Comparison of ENCODE assay signal across 10 cellular contexts in the genomic region with DNA sequence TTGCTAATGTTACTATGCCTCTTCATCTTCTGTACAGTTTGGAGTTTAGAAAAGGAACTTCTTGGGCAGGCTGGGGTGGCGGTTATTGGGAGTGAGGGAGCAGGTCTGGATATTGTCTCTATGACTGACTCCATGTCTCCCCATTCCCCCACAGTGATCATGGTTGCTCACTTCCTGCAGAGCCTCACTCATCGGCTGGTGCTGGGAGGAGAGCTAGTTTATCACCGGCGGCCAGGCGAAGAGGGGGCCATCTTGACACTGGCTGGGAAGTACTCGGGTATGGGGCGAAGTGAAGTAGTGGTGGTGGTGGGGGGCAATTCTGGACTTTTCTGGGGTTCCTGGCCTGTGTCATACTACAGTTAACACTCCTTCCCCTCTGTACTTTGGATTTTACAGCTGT. TPM values are rescaled to one million over a fixed set of nuclear protein-coding genes. Genes with fewer than 3 reads are reported as not detected.
DNase-seq lines count a peak whose midpoint lies in the region; ATAC-seq, FAIRE-seq and TF ChIP-seq lines count a peak whose summit lies in the region.
"Had no signal": no experiment of that assay in that cellular context is flagged by ENCODE, and none has a peak within 500 bp of the region (broad histone marks: within the 10 kb centered on the region; RNA-seq: fewer than 3 reads in every experiment).

No MANE protein-coding gene starts in this region.

- no peak overlapping the region for H3K27ac ChIP-seq in keratinocyte (ENCODE audit: control insufficient read depth, insufficient read depth, low read length)

- H3K79me2 ChIP-seq in keratinocyte (ENCODE audit: control insufficient read depth, insufficient read depth, low read length) = peaks cover 13% of the 10 kb centered on the region

- H3K9me1 ChIP-seq in keratinocyte (ENCODE audit: control insufficient read depth, extremely low read depth, insufficient read depth, low read length) = no peaks in the 10 kb centered on the region

- H3K27me3 Mint-ChIP-seq in stimulated activated naive CD8-positive, alpha-beta T cell treated with anti-CD3 and anti-CD28 coated beads, Interleukin-15, Interleukin-2, amounts not matched to agents 100 ng/mL and 50 ng/mL, for 24 hours = no peaks in the 10 kb centered on the region
- no peaks in the 10 kb centered on the region for H3K27me3 Mint-ChIP-seq in activated CD8-positive, alpha-beta T cell treated with anti-CD3 and anti-CD28 coated beads, Interleukin-2, amount 10 ng/mL, durations not matched to agents 7 days and 5 days (ENCODE audit: low read depth)

- no peak for DNase-seq in stimulated activated naive CD8-positive, alpha-beta T cell treated with anti-CD3 and anti-CD28 coated beads, Interleukin-15, Interleukin-2, amounts not matched to agents 100 U/mL and 50 U/mL, for 24 hours
- no peak for DNase-seq in activated CD8-positive, alpha-beta T cell treated with anti-CD3 and anti-CD28 coated beads, Interleukin-2, amount 10 ng/mL, durations not matched to agents 7 days and 5 days
- no peak for DNase-seq in keratinocyte (ENCODE audit: low read depth, low spot score)
- no peak for DNase-seq in GDM1 (lab: John Stamatoyannopoulos, UW)
- no peak for DNase-seq in NCI-H1436 (lab: John Stamatoyannopoulos, UW)

- CTCF ChIA-PET in activated CD8-positive, alpha-beta T cell treated with anti-CD3 and anti-CD28 coated beads, Interleukin-2, amount 10 ng/mL, durations not matched to agents 7 days and 5 days (lab: Charles Lee) = interaction anchor here (1.1 to 17.9 kb wide), 15 partner anchors 9 to 161 kb away, joined by 3 to 331 read pairs (median 6); a partner anchor contains a TSS

- no peaks in the 10 kb centered on the region for H4K20me1 ChIP-seq in keratinocyte (ENCODE audit: control insufficient read depth, extremely low read depth, insufficient read depth, low read length)

- H3K4me3 Mint-ChIP-seq in stimulated activated naive CD8-positive, alpha-beta T cell treated with anti-CD3 and anti-CD28 coated beads, Interleukin-15, Interleukin-2, amounts not matched to agents 100 ng/mL and 50 ng/mL, for 24 hours = peak overlapping the region; percentile 97
- peak overlapping the region; percentile 95 for H3K4me3 Mint-ChIP-seq in activated CD8-positive, alpha-beta T cell treated with anti-CD3 and anti-CD28 coated beads, Interleukin-2, amount 10 ng/mL, durations not matched to agents 7 days and 5 days

- H3K4me2 ChIP-seq in keratinocyte (ENCODE audit: control insufficient read depth, extremely low read depth, insufficient read depth, low read depth, low read length) = peak overlapping the region; percentile 97

- H3K9me3 Mint-ChIP-seq in stimulated activated naive CD8-positive, alpha-beta T cell treated with anti-CD3 and anti-CD28 coated beads, Interleukin-15, Interleukin-2, amounts not matched to agents 100 ng/mL and 50 ng/mL, for 24 hours = no peaks in the 10 kb centered on the region
- H3K9me3 Mint-ChIP-seq in activated CD8-positive, alpha-beta T cell treated with anti-CD3 and anti-CD28 coated beads, Interleukin-2, amount 10 ng/mL, durations not matched to agents 7 days and 5 days (ENCODE audit: insufficient read depth) = no peaks in the 10 kb centered on the region

- dilution Hi-C loops in keratinocyte (cut with MboI; ENCODE audit: extremely low pct_ligation_motif_present, low sequenced_read_pairs) = no loop called here

- H3K9ac ChIP-seq in keratinocyte (ENCODE audit: control insufficient read depth, extremely low read depth, insufficient read depth, low read length) = no peak overlapping the region

- no peak for TF ChIP-seq CTCF in keratinocyte (optimal IDR thresholded peaks at IDR 0.05 in 1 of 3, IDR thresholded peaks at IDR 0.05 in 1 of 3, conservative IDR thresholded peaks at IDR 0.05 in 1 of 3; ENCODE audit: extremely low read depth in 1 of 3, insufficient read depth in 2 of 3, low read length in 3 of 3)

- FAIRE-seq in keratinocyte (lab: Jason Lieb, UNC) = no peak

- no peak overlapping the region for H2AFZ ChIP-seq in keratinocyte (ENCODE audit: control insufficient read depth, low read length)

- ATAC-seq in stimulated activated naive CD8-positive, alpha-beta T cell treated with anti-CD3 and anti-CD28 coated beads, Interleukin-15, Interleukin-2, amounts not matched to agents 100 U/mL and 50 U/mL, for 24 hours = no peak
- no peak for ATAC-seq in activated CD8-positive, alpha-beta T cell treated with anti-CD3 and anti-CD28 coated beads, Interleukin-2, amount 10 ng/mL, durations not matched to agents 7 days and 5 days
- ATAC-seq in HG03520 (IDR thresholded peaks at IDR 0.05; ENCODE audit: unreplicated experiment) = no peak
- no peak for ATAC-seq in HG03196 (IDR thresholded peaks at IDR 0.05; ENCODE audit: unreplicated experiment)

- POLR2A ChIA-PET in activated CD8-positive, alpha-beta T cell treated with anti-CD3 and anti-CD28 coated beads, Interleukin-2, amount 10 ng/mL, durations not matched to agents 7 days and 5 days (lab: Charles Lee) = no interaction called here

- no peak overlapping the region for H3K27ac Mint-ChIP-seq in stimulated activated naive CD8-positive, alpha-beta T cell treated with anti-CD3 and anti-CD28 coated beads, Interleukin-15, Interleukin-2, amounts not matched to agents 100 ng/mL and 50 ng/mL, for 24 hours
- H3K27ac Mint-ChIP-seq in activated CD8-positive, alpha-beta T cell treated with anti-CD3 and anti-CD28 coated beads, Interleukin-2, amount 10 ng/mL, durations not matched to agents 7 days and 5 days = peak overlapping the region; percentile 99

- peaks cover 19% of the 10 kb centered on the region for H3K4me1 ChIP-seq in keratinocyte (ENCODE audit: control insufficient read depth, extremely low read depth, insufficient read depth, low read length)

- H3K4me1 Mint-ChIP-seq in stimulated activated naive CD8-positive, alpha-beta T cell treated with anti-CD3 and anti-CD28 coated beads, Interleukin-15, Interleukin-2, amounts not matched to agents 100 ng/mL and 50 ng/mL, for 24 hours (ENCODE audit: low read depth) = peaks cover 26% of the 10 kb centered on the region
- peaks cover 45% of the 10 kb centered on the region for H3K4me1 Mint-ChIP-seq in activated CD8-positive, alpha-beta T cell treated with anti-CD3 and anti-CD28 coated beads, Interleukin-2, amount 10 ng/mL, durations not matched to agents 7 days and 5 days (ENCODE audit: low read depth)

- H3K36me3 ChIP-seq in keratinocyte (ENCODE audit: control insufficient read depth in 2 of 2, extremely low read depth in 1 of 2, insufficient read depth in 2 of 2, low read length in 2 of 2) = peaks cover 12 to 17% of the 10 kb centered on the region in 2 experiments

- H3K9me3 ChIP-seq in keratinocyte (ENCODE audit: control insufficient read depth, low read depth, low read length) = no peaks in the 10 kb centered on the region

- peak overlapping the region in 1 of 3 experiments; percentile 88 for H3K4me3 ChIP-seq in keratinocyte (ENCODE audit: control insufficient read depth in 2 of 3, extremely low read depth in 1 of 3, insufficient read depth in 2 of 3, low read depth in 1 of 3, low read length in 3 of 3)

- peaks cover 15% of the 10 kb centered on the region for H3K36me3 Mint-ChIP-seq in stimulated activated naive CD8-positive, alpha-beta T cell treated with anti-CD3 and anti-CD28 coated beads, Interleukin-15, Interleukin-2, amounts not matched to agents 100 ng/mL and 50 ng/mL, for 24 hours (ENCODE audit: low read depth)
- H3K36me3 Mint-ChIP-seq in activated CD8-positive, alpha-beta T cell treated with anti-CD3 and anti-CD28 coated beads, Interleukin-2, amount 10 ng/mL, durations not matched to agents 7 days and 5 days (ENCODE audit: low read depth) = peaks cover 30% of the 10 kb centered on the region

- no peaks in the 10 kb centered on the region for H3K27me3 ChIP-seq in keratinocyte (ENCODE audit: control insufficient read depth, extremely low read depth, insufficient read depth, low read length)

RNA-seq across cellular contexts. Expression of a gene that starts 2.2 kb away (rescaled TPM):
- total RNA-seq in activated CD8-positive, alpha-beta T cell treated with anti-CD3 and anti-CD28 coated beads, Interleukin-2, amount 10 ng/mL, durations not matched to agents 7 days and 5 days = 10 to 100 TPM; 19.1 to 22.0 TPM
- 14.4 to 18.2 TPM (median 17.5 TPM) in 3 replicates for polyA plus RNA-seq in keratinocyte
- 2.3 TPM for polyA plus RNA-seq in keratinocyte (2011; ENCODE audit: low read depth)
- polyA plus RNA-seq in keratinocyte (2011; cell fraction: cytosol; rRNA removed) = 14.9 and 15.4 TPM in 2 replicates
- 20.9 and 22.4 TPM in 2 replicates for polyA plus RNA-seq in keratinocyte (2011; cell fraction: nucleus; rRNA removed)
- 5.3 and 14.4 TPM in 2 replicates for polyA plus RNA-seq in keratinocyte (2012; ENCODE audit: low replicate concordance)
- polyA minus RNA-seq in keratinocyte = 26.8 to 33.9 TPM (median 31.6 TPM) in 3 replicates
- 24.0 TPM for polyA minus RNA-seq in keratinocyte (2011; cell fraction: cytosol; rRNA and poly(A)+ RNA removed)
- polyA minus RNA-seq in keratinocyte (2011; cell fraction: nucleus; rRNA and poly(A)+ RNA removed) = 8.4 and 14.1 TPM in 2 replicates

RNA-seq across cellular contexts. Expression of a gene that starts 4.6 kb away (rescaled TPM):
- total RNA-seq in activated CD8-positive, alpha-beta T cell treated with anti-CD3 and anti-CD28 coated beads, Interleukin-2, amount 10 ng/mL, durations not matched to agents 7 days and 5 days = not detected
- polyA plus RNA-seq in keratinocyte = not detected in 3 replicates
- 1.8 TPM for polyA plus RNA-seq in keratinocyte (2011; ENCODE audit: low read depth)
- not detected in 2 replicates for polyA plus RNA-seq in keratinocyte (2011; cell fraction: cytosol; rRNA removed)
- polyA plus RNA-seq in keratinocyte (2011; cell fraction: nucleus; rRNA removed) = not detected in 2 replicates
- 1.2 TPM in 1 of 2 replicates, not detected in the other for polyA plus RNA-seq in keratinocyte (2012; ENCODE audit: low replicate concordance)
- polyA minus RNA-seq in keratinocyte = 1.2 TPM in 1 of 3 replicates, not detected in the others
- not detected for polyA minus RNA-seq in keratinocyte (2011; cell fraction: cytosol; rRNA and poly(A)+ RNA removed)
- not detected in 2 replicates for polyA minus RNA-seq in keratinocyte (2011; cell fraction: nucleus; rRNA and poly(A)+ RNA removed)
- total RNA-seq: HT1080 had no signal
- polyA plus RNA-seq: BJ had no signal

RNA-seq across cellular contexts. Expression of a gene that starts 10.0 kb away (rescaled TPM):
- total RNA-seq in activated CD8-positive, alpha-beta T cell treated with anti-CD3 and anti-CD28 coated beads, Interleukin-2, amount 10 ng/mL, durations not matched to agents 7 days and 5 days = not detected
- not detected in 3 replicates for polyA plus RNA-seq in keratinocyte
- not detected for polyA plus RNA-seq in keratinocyte (2011; ENCODE audit: low read depth)
- not detected in 2 replicates for polyA plus RNA-seq in keratinocyte (2011; cell fraction: cytosol; rRNA removed)
- polyA plus RNA-seq in keratinocyte (2011; cell fraction: nucleus; rRNA removed) = not detected in 2 replicates
- 0.47 and 0.64 TPM in 2 replicates for polyA plus RNA-seq in keratinocyte (2012; ENCODE audit: low replicate concordance)
- not detected in 3 replicates for polyA minus RNA-seq in keratinocyte
- not detected for polyA minus RNA-seq in keratinocyte (2011; cell fraction: cytosol; rRNA and poly(A)+ RNA removed)
- polyA minus RNA-seq in keratinocyte (2011; cell fraction: nucleus; rRNA and poly(A)+ RNA removed) = not detected in 2 replicates
- total RNA-seq: HT1080 had no signal
- polyA plus RNA-seq: BJ had no signal

RNA-seq across cellular contexts. Expression of a gene that starts 12.9 kb away (rescaled TPM):
- total RNA-seq in activated CD8-positive, alpha-beta T cell treated with anti-CD3 and anti-CD28 coated beads, Interleukin-2, amount 10 ng/mL, durations not matched to agents 7 days and 5 days = 10 to 100 TPM; 12.0 to 14.0 TPM
- 0.51 to 1.2 TPM (median 0.62 TPM) in 3 replicates for polyA plus RNA-seq in keratinocyte
- polyA plus RNA-seq in keratinocyte (2011; ENCODE audit: low read depth) = not detected
- polyA plus RNA-seq in keratinocyte (2011; cell fraction: cytosol; rRNA removed) = 0.39 and 0.75 TPM in 2 replicates
- polyA plus RNA-seq in keratinocyte (2011; cell fraction: nucleus; rRNA removed) = 1.1 and 1.3 TPM in 2 replicates
- polyA plus RNA-seq in keratinocyte (2012; ENCODE audit: low replicate concordance) = 0.53 and 1.4 TPM in 2 replicates
- not detected in 3 replicates for polyA minus RNA-seq in keratinocyte
- polyA minus RNA-seq in keratinocyte (2011; cell fraction: cytosol; rRNA and poly(A)+ RNA removed) = not detected
- polyA minus RNA-seq in keratinocyte (2011; cell fraction: nucleus; rRNA and poly(A)+ RNA removed) = not detected in 2 replicates

RNA-seq across cellular contexts. Expression of a gene that starts 25.9 kb away (rescaled TPM):
- total RNA-seq in activated CD8-positive, alpha-beta T cell treated with anti-CD3 and anti-CD28 coated beads, Interleukin-2, amount 10 ng/mL, durations not matched to agents 7 days and 5 days = 10 to 100 TPM; 73.6 to 76.8 TPM
- polyA plus RNA-seq in keratinocyte = 105 to 136 TPM (median 135 TPM) in 3 replicates
- polyA plus RNA-seq in keratinocyte (2011; ENCODE audit: low read depth) = 90.2 TPM
- polyA plus RNA-seq in keratinocyte (2011; cell fraction: cytosol; rRNA removed) = 100.0 and 117 TPM in 2 replicates
- polyA plus RNA-seq in keratinocyte (2011; cell fraction: nucleus; rRNA removed) = 109 and 115 TPM in 2 replicates
- polyA plus RNA-seq in keratinocyte (2012; ENCODE audit: low replicate concordance) = 79.8 and 86.9 TPM in 2 replicates
- 88.1 to 130 TPM (median 111 TPM) in 3 replicates for polyA minus RNA-seq in keratinocyte
- polyA minus RNA-seq in keratinocyte (2011; cell fraction: cytosol; rRNA and poly(A)+ RNA removed) = 115 TPM
- polyA minus RNA-seq in keratinocyte (2011; cell fraction: nucleus; rRNA and poly(A)+ RNA removed) = 70.5 and 92.9 TPM in 2 replicates
